Comparison of ENCODE assay signal across 19 cellular contexts in genomic region chr22:35359380-35360065, GRCh38. TPM values are rescaled to one million over a fixed set of nuclear protein-coding genes. Genes with fewer than 3 reads are reported as not detected.
"Had no signal": no experiment of that assay in that cellular context is flagged by ENCODE, and none has a peak within 500 bp of the region (broad histone marks: within the 10 kb centered on the region; RNA-seq: fewer than 3 reads in every experiment).

No MANE protein-coding gene starts in this region.

- H3K27me3 ChIP-seq: breast epithelium, ovary, right lobe of liver had no signal

- ATAC-seq: activated CD4-positive, CD25-positive, alpha-beta regulatory T cell treated with anti-CD3 and anti-CD28 coated beads, Interleukin-2, amount 50 U/mL, for 24 hours; activated T-helper 17 cell treated with anti-CD3 and anti-CD28 coated beads, Interleukin-2, amount 50 U/mL, for 72 hours; gastroesophageal sphincter; left lobe of liver had no signal

- H3K4me1 Mint-ChIP-seq: activated T-helper 17 cell treated with anti-CD3 and anti-CD28 coated beads, Interleukin-2, amount 50 U/mL, for 72 hours had no signal

- H3K9me3 ChIP-seq: ascending aorta, breast epithelium, gastroesophageal sphincter, ovary, right lobe of liver, stomach, thoracic aorta had no signal

- FAIRE-seq: islet of Langerhans had no signal

- H3K36me3 ChIP-seq: ascending aorta, breast epithelium, gastroesophageal sphincter, ovary, right lobe of liver, stomach, thoracic aorta had no signal

- DNase-seq: activated CD4-positive, alpha-beta T cell treated with anti-CD3 and anti-CD28 coated beads, Interleukin-2, amount 50 U/mL, for 4 hours; activated naive CD4-positive, alpha-beta T cell treated with Interleukin-2 at 50 U/mL for 16 hours; dermis blood vessel endothelial cell; erythroblast; mesendoderm; ovary; right lobe of liver; stimulated activated CD4-positive, alpha-beta T cell treated with anti-CD3 and anti-CD28 coated beads, Interleukin-1b, Interleukin-23, amount 100 ng/mL, for 48 hours; stomach had no signal

- H3K27ac ChIP-seq: ascending aorta, breast epithelium, gastroesophageal sphincter, ovary, right lobe of liver, stomach, thoracic aorta had no signal

- H3K27ac Mint-ChIP-seq: activated T-helper 17 cell treated with anti-CD3 and anti-CD28 coated beads, Interleukin-2, amount 50 U/mL, for 72 hours; T-helper 2 cell treated with Interferon-gamma antibody and Interleukin-4, amounts not matched to agents 5 μg/mL and 100 μg/mL, for 36 hours had no signal

- H3K4me3 ChIP-seq: ascending aorta, breast epithelium, gastroesophageal sphincter, ovary, right lobe of liver, stomach, thoracic aorta had no signal

- H3K9me3 Mint-ChIP-seq: activated T-helper 17 cell treated with anti-CD3 and anti-CD28 coated beads, Interleukin-2, amount 50 U/mL, for 72 hours; T-helper 2 cell treated with Interferon-gamma antibody and Interleukin-4, amounts not matched to agents 5 μg/mL and 100 μg/mL, for 36 hours had no signal

- H3K4me1 ChIP-seq: ascending aorta, breast epithelium had no signal

- H3K4me3 Mint-ChIP-seq: activated T-helper 17 cell treated with anti-CD3 and anti-CD28 coated beads, Interleukin-2, amount 50 U/mL, for 72 hours; T-helper 2 cell treated with Interferon-gamma antibody and Interleukin-4, amounts not matched to agents 5 μg/mL and 100 μg/mL, for 36 hours had no signal

RNA-seq across cellular contexts. Expression of gene HMOX1, which starts 21.4 kb away (rescaled TPM):
- polyA plus RNA-seq: neural cell had no signal
